ENCODE assay signal across 8 cellular contexts in the genomic region with DNA sequence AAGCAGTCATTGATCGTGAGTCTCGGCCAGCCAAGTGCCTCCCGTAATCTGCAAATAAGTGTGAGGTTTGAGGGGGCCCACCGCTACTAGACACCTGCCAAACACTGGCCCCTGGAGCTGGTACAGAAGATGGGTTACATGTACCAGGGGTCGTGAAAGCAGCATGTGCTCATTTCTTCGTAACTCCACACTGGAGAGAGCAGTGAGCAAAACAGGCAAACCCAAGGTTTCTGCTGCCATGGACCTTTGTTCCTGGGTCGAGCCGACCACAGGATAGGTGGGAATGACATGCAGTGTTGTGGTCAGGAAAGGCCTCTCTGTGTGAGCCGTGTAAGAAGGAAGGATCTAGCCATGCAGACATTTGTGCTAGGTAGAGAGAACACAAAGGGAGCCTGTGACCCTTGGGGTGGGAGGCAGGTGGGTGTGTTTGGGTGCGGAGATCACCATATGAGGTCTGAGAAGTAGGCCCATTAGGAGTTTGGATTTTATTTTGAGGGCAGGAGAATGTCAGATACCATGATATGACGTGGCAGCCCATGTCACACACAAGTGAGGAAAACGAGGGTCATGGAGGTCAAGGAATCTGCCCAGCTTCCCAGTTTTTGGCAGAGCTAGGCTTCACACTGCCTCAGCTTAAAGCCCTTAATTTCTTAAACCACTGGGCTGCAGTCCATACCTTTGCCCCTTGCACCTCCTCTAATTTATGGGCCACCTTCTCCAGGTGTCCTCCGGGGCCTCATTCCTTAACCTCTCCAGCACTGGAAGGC. TPM values are rescaled to one million over a fixed set of nuclear protein-coding genes. Genes with fewer than 3 reads are reported as not detected.
DNase-seq lines count a peak whose midpoint lies in the region; ATAC-seq, FAIRE-seq and TF ChIP-seq lines count a peak whose summit lies in the region.

No MANE protein-coding gene starts in this region.

- H3K9me2 ChIP-seq in SU-DHL-6 (replicated peaks; ENCODE audit: insufficient read depth, low read length), result no peaks in the 10 kb centered on the region

- peak overlapping the region; percentile 92 for H3K27ac Mint-ChIP-seq in CD4-positive, alpha-beta T cell

- TF ChIP-seq CTCF in CD4-positive, alpha-beta T cell (IDR thresholded peaks at IDR 0.05), result no peak
- TF ChIP-seq CTCF in SU-DHL-6 (IDR thresholded peaks at IDR 0.05; ENCODE audit: insufficient read depth, low read length, poor library complexity, severe bottlenecking) (no peak), epithelial cell of esophagus (IDR thresholded peaks at IDR 0.05; ENCODE audit: insufficient read depth, low read depth, low read length, missing control alignments) (no peak), osteoblast (IDR thresholded peaks at IDR 0.05; ENCODE audit: extremely low read depth, low read depth, low read length) (no peak)

- peak in 1 of 10 experiments; percentile 12 for DNase-seq in CD4-positive, alpha-beta T cell
- DNase-seq in epithelial cell of esophagus (ENCODE audit: low read depth) (no peak), osteoblast (ENCODE audit: insufficient read length, low spot score, missing footprints) (no peak), GM19238 (ENCODE audit: insufficient read length, low spot score) (no peak), frontal cortex (ENCODE audit: low spot score in 2 of 2) (no peak), NCI-H69 (lab: John Stamatoyannopoulos, UW) (no peak)

- H3K9me3 ChIP-seq in CD4-positive, alpha-beta T cell (ENCODE audit: control insufficient read depth, low read length), result no peaks in the 10 kb centered on the region
- H3K9me3 ChIP-seq in SU-DHL-6 (ENCODE audit: insufficient read depth, low read length) (no peaks in the 10 kb centered on the region), osteoblast (ENCODE audit: low read depth, low read length) (no peaks in the 10 kb centered on the region)

- peak overlapping the region; percentile 87 for H3K4me3 Mint-ChIP-seq in CD4-positive, alpha-beta T cell

- H3K27me3 ChIP-seq in CD4-positive, alpha-beta T cell (ENCODE audit: control insufficient read depth, insufficient read depth, low read length), result no peaks in the 10 kb centered on the region
- H3K27me3 ChIP-seq in SU-DHL-6 (ENCODE audit: low read length) (no peaks in the 10 kb centered on the region), osteoblast (ENCODE audit: insufficient read depth, low read length) (no peaks in the 10 kb centered on the region)

- H3K27me3 Mint-ChIP-seq in CD4-positive, alpha-beta T cell, result no peaks in the 10 kb centered on the region

- peak overlapping the region; percentile 79 for H3K9ac ChIP-seq in SU-DHL-6 (ENCODE audit: low read length)

- H3K4me1 Mint-ChIP-seq in CD4-positive, alpha-beta T cell (ENCODE audit: low read depth), result peaks cover 39% of the 10 kb centered on the region

- no peak for ATAC-seq in CD4-positive, alpha-beta T cell (ENCODE audit: poor library complexity)
- peak; percentile 3 for ATAC-seq in GM21786 (IDR thresholded peaks at IDR 0.05; ENCODE audit: unreplicated experiment)

- peak overlapping the region; percentile 89 for H3K4me2 ChIP-seq in SU-DHL-6 (ENCODE audit: low read depth, low read length, poor library complexity, severe bottlenecking)
- peak overlapping the region; percentile 99 for H3K4me2 ChIP-seq in osteoblast (ENCODE audit: insufficient read depth, low read length)

- H3K27ac ChIP-seq in CD4-positive, alpha-beta T cell (ENCODE audit: low read depth, low read length), result peak overlapping the region; percentile 95
- H3K27ac ChIP-seq in SU-DHL-6 (ENCODE audit: low read depth, low read length), result peak overlapping the region; percentile 73
- H3K27ac ChIP-seq in osteoblast (ENCODE audit: low read depth, low read length), result peak overlapping the region; percentile 86

- POLR2A ChIA-PET in CD4-positive, alpha-beta T cell (lab: Charles Lee), result interaction anchor here (0.7 to 6.5 kb wide), 12 partner anchors 9 to 1239 kb away, joined by 3 to 389 read pairs (median 6); a partner anchor contains a TSS

- FAIRE-seq in frontal cortex (lab: Jason Lieb, UNC), result no peak

- H4K20me1 ChIP-seq in SU-DHL-6 (ENCODE audit: low read depth, low read length), result peaks cover 10% of the 10 kb centered on the region; the same call in 1 of the 2 replicates
- peaks cover 11% of the 10 kb centered on the region for H4K20me1 ChIP-seq in osteoblast (ENCODE audit: insufficient read depth, low read length)

- H3K36me3 ChIP-seq in SU-DHL-6 (ENCODE audit: low read length) (peaks cover 19% of the 10 kb centered on the region), osteoblast (ENCODE audit: insufficient read depth, low read length) (peaks cover 28% of the 10 kb centered on the region)

- peaks cover 25% of the 10 kb centered on the region for H3K4me1 ChIP-seq in osteoblast (ENCODE audit: insufficient read depth, low read length)

- intact Hi-C loops in CD4-positive, alpha-beta T cell (cut with DNase I, micrococcal nuclease), result loop anchor here (1.0 to 10.0 kb wide), 7 partner anchors 19 to 1232 kb away; a partner anchor contains a TSS

- H3K4me3 ChIP-seq in SU-DHL-6 (ENCODE audit: insufficient read depth, low read length, poor library complexity, severe bottlenecking) (peak overlapping the region; percentile 73), epithelial cell of esophagus (ENCODE audit: low read length) (peak overlapping the region; percentile 62), osteoblast (ENCODE audit: insufficient read depth, low read length) (peak overlapping the region; percentile 90)

- H3K9me3 Mint-ChIP-seq in CD4-positive, alpha-beta T cell, result no peaks in the 10 kb centered on the region

- CTCF ChIA-PET in CD4-positive, alpha-beta T cell (lab: Charles Lee), result interaction anchor here (2.0 to 4.0 kb wide), 4 partner anchors 19 to 31 kb away, joined by 4 to 26 read pairs (median 20); a partner anchor contains a TSS

- H2AFZ ChIP-seq in SU-DHL-6 (ENCODE audit: low read depth, low read length, severe bottlenecking) (peak overlapping the region; percentile 15), osteoblast (ENCODE audit: low read length) (peak overlapping the region; percentile 86)

- peaks cover 47% of the 10 kb centered on the region for H3K79me2 ChIP-seq in SU-DHL-6 (ENCODE audit: insufficient read depth, low read length)
- H3K79me2 ChIP-seq in osteoblast (ENCODE audit: insufficient read depth, low read length), result peaks cover 41% of the 10 kb centered on the region

- H3F3A ChIP-seq in SU-DHL-6 (ENCODE audit: insufficient read depth), result 0 out of 2 replicates have a peak, but pooled peaks cover 5% of the 10 kb centered on the region

- peaks cover 43% of the 10 kb centered on the region for H3K36me3 Mint-ChIP-seq in CD4-positive, alpha-beta T cell (ENCODE audit: low read depth)

RNA-seq across cellular contexts. Expression of a gene that starts 0.9 kb away (rescaled TPM):
- 100 to 1,000 TPM; 129 to 132 TPM for total RNA-seq in CD4-positive, alpha-beta T cell
- total RNA-seq in osteoblast, result 111 and 115 TPM in 2 replicates
- 94.6 TPM for total RNA-seq in frontal cortex

RNA-seq across cellular contexts. Expression of a gene that starts 25.0 kb away (rescaled TPM):
- total RNA-seq in CD4-positive, alpha-beta T cell, result 10 to 100 TPM; 13.6 to 14.5 TPM
- total RNA-seq in osteoblast (63.6 and 65.5 TPM in 2 replicates), frontal cortex (40.4 TPM)
